12 cellular contexts compared by ENCODE assay signal in the genomic region with DNA sequence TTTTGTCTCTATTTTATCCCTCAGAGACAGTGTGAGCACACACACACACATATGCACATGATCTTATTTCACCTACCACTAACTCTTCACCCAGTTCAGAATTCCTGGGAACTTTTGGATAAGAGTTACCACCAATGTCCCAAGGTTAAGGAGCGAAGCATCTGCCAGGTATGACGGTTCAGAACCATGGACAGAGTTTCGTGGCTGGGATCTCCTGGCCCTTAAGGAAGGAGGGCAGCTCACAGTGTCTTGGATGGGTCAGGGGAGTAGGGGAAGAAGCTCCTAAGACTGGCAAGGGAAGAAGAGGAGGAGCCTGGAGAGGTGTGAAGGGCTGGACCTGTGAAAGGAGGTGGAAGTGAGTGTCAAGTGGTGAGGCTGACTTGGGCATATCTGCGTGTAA. TPM values are rescaled to one million over a fixed set of nuclear protein-coding genes. Genes with fewer than 3 reads are reported as not detected.
DNase-seq lines count a peak whose midpoint lies in the region; ATAC-seq and TF ChIP-seq lines count a peak whose summit lies in the region.
"Had no signal": no experiment of that assay in that cellular context is flagged by ENCODE, and none has a peak within 500 bp of the region (broad histone marks: within the 10 kb centered on the region; RNA-seq: fewer than 3 reads in every experiment).

No MANE protein-coding gene starts in this region.

- ATAC-seq in esophagus mucosa (peak; percentile 23), GM18870 (IDR thresholded peaks at IDR 0.05; ENCODE audit: unreplicated experiment) (no peak), GM18858 (IDR thresholded peaks at IDR 0.05; ENCODE audit: unreplicated experiment) (no peak)

- H3K9ac ChIP-seq in MM.1S (ENCODE audit: low read length): no peak overlapping the region

- H3K79me2 ChIP-seq in MM.1S (ENCODE audit: low read length): no peaks in the 10 kb centered on the region

- H2AFZ ChIP-seq in MM.1S (ENCODE audit: low read length): no peak overlapping the region

- H3K9me2 ChIP-seq in MM.1S (replicated peaks; ENCODE audit: insufficient read depth, low read length): no peaks in the 10 kb centered on the region

- no peaks in the 10 kb centered on the region for H3K36me3 ChIP-seq in SJCRH30
- no peaks in the 10 kb centered on the region for H3K36me3 ChIP-seq in MM.1S (replicated peaks; ENCODE audit: insufficient read depth, low read length)
- H3K36me3 ChIP-seq: colonic mucosa, tibial nerve had no signal

- peaks cover 8% of the 10 kb centered on the region for H3K27me3 Mint-ChIP-seq in activated CD4-positive, alpha-beta T cell treated with anti-CD3 and anti-CD28 coated beads, Interleukin-2, amount 10 ng/mL, durations not matched to agents 7 days and 5 days
- peaks cover 9% of the 10 kb centered on the region for H3K27me3 Mint-ChIP-seq in activated CD4-positive, alpha-beta T cell treated with anti-CD3 and anti-CD28 coated beads, Interleukin-2, amount 10 ng/mL, durations not matched to agents 24 days and 14 days

- H3K4me2 ChIP-seq in MM.1S (ENCODE audit: low read depth, low read length): no peak overlapping the region

- H3K4me3 ChIP-seq in SJCRH30 (no peak overlapping the region), MM.1S (ENCODE audit: low read length) (no peak overlapping the region)
- H3K4me3 ChIP-seq: colonic mucosa, tibial nerve had no signal

- H3K27ac ChIP-seq in SJCRH30: no peak overlapping the region
- H3K27ac ChIP-seq in MM.1S (ENCODE audit: low read length): no peak overlapping the region
- H3K27ac ChIP-seq: colonic mucosa, tibial nerve had no signal

- H3F3A ChIP-seq in MM.1S (ENCODE audit: insufficient read depth, low read length): no peaks in the 10 kb centered on the region

- H3K9me3 Mint-ChIP-seq in activated CD4-positive, alpha-beta T cell treated with anti-CD3 and anti-CD28 coated beads, Interleukin-2, amount 10 ng/mL, durations not matched to agents 7 days and 5 days: no peaks in the 10 kb centered on the region
- H3K9me3 Mint-ChIP-seq in activated CD4-positive, alpha-beta T cell treated with anti-CD3 and anti-CD28 coated beads, Interleukin-2, amount 10 ng/mL, durations not matched to agents 24 days and 14 days: no peaks in the 10 kb centered on the region
- H3K9me3 Mint-ChIP-seq: activated naive CD8-positive, alpha-beta T cell treated with anti-CD3 and anti-CD28 coated beads for 36 hours had no signal

- TF ChIP-seq CTCF in MM.1S (IDR thresholded peaks at IDR 0.05; ENCODE audit: low read length): no peak

- POLR2A ChIA-PET in activated CD4-positive, alpha-beta T cell treated with anti-CD3 and anti-CD28 coated beads, Interleukin-2, amount 10 ng/mL, durations not matched to agents 7 days and 5 days (lab: Charles Lee): no interaction called here

- H3K9me3 ChIP-seq in SJCRH30 (replicated peaks) (no peaks in the 10 kb centered on the region), MM.1S (replicated peaks; ENCODE audit: insufficient read depth, low read length) (no peaks in the 10 kb centered on the region)
- H3K9me3 ChIP-seq: colonic mucosa, tibial nerve had no signal

- intact Hi-C loops in activated CD4-positive, alpha-beta T cell treated with anti-CD3 and anti-CD28 coated beads, Interleukin-2, amount 10 ng/mL, durations not matched to agents 24 days and 14 days (cut with micrococcal nuclease): no loop called here

- CTCF ChIA-PET in activated CD4-positive, alpha-beta T cell treated with anti-CD3 and anti-CD28 coated beads, Interleukin-2, amount 10 ng/mL, durations not matched to agents 7 days and 5 days (lab: Charles Lee): interaction anchor here (1.3 kb wide), 1 partner anchor 9 kb away, joined by 3 read pairs; no protein-coding TSS in a partner anchor

- no peak overlapping the region for H3K4me3 Mint-ChIP-seq in activated CD4-positive, alpha-beta T cell treated with anti-CD3 and anti-CD28 coated beads, Interleukin-2, amount 10 ng/mL, durations not matched to agents 7 days and 5 days
- no peak overlapping the region for H3K4me3 Mint-ChIP-seq in activated CD4-positive, alpha-beta T cell treated with anti-CD3 and anti-CD28 coated beads, Interleukin-2, amount 10 ng/mL, durations not matched to agents 24 days and 14 days
- H3K4me3 Mint-ChIP-seq: activated naive CD8-positive, alpha-beta T cell treated with anti-CD3 and anti-CD28 coated beads for 36 hours had no signal

- no peaks in the 10 kb centered on the region for H3K4me1 Mint-ChIP-seq in activated CD4-positive, alpha-beta T cell treated with anti-CD3 and anti-CD28 coated beads, Interleukin-2, amount 10 ng/mL, durations not matched to agents 7 days and 5 days
- no peaks in the 10 kb centered on the region for H3K4me1 Mint-ChIP-seq in activated CD4-positive, alpha-beta T cell treated with anti-CD3 and anti-CD28 coated beads, Interleukin-2, amount 10 ng/mL, durations not matched to agents 24 days and 14 days
- H3K4me1 Mint-ChIP-seq: activated naive CD8-positive, alpha-beta T cell treated with anti-CD3 and anti-CD28 coated beads for 36 hours had no signal

- H3K27ac Mint-ChIP-seq in activated CD4-positive, alpha-beta T cell treated with anti-CD3 and anti-CD28 coated beads, Interleukin-2, amount 10 ng/mL, durations not matched to agents 7 days and 5 days: no peak overlapping the region
- H3K27ac Mint-ChIP-seq in activated CD4-positive, alpha-beta T cell treated with anti-CD3 and anti-CD28 coated beads, Interleukin-2, amount 10 ng/mL, durations not matched to agents 24 days and 14 days: no peak overlapping the region
- H3K27ac Mint-ChIP-seq: activated naive CD8-positive, alpha-beta T cell treated with anti-CD3 and anti-CD28 coated beads for 36 hours had no signal

- no peaks in the 10 kb centered on the region for H4K20me1 ChIP-seq in MM.1S (ENCODE audit: insufficient read depth, low read length)

- DNase-seq in activated CD4-positive, alpha-beta T cell treated with anti-CD3 and anti-CD28 coated beads, Interleukin-2, amount 10 ng/mL, durations not matched to agents 7 days and 5 days: peak; percentile 18
- no peak for DNase-seq in activated CD4-positive, alpha-beta T cell treated with anti-CD3 and anti-CD28 coated beads, Interleukin-2, amount 10 ng/mL, durations not matched to agents 24 days and 14 days
- peak; percentile 17 to 56 for DNase-seq in SJCRH30
- DNase-seq in renal cortical epithelial cell (ENCODE audit: low read depth): peak; percentile 11
- DNase-seq in MM.1S: no peak
- DNase-seq: activated CD8-positive, alpha-beta memory T cell treated with anti-CD3 and anti-CD28 coated beads, Interleukin-2, amount 50 U/mL, for 48 hours; activated naive CD8-positive, alpha-beta T cell treated with anti-CD3 and anti-CD28 coated beads for 36 hours; colonic mucosa had no signal

- no peaks in the 10 kb centered on the region for H3K4me1 ChIP-seq in SJCRH30
- H3K4me1 ChIP-seq in MM.1S (ENCODE audit: low read length): no peaks in the 10 kb centered on the region
- H3K4me1 ChIP-seq: colonic mucosa, tibial nerve had no signal

- H3K27me3 ChIP-seq in SJCRH30 (peaks cover 8% of the 10 kb centered on the region; the same call in 1 of the 2 replicates), MM.1S (replicated peaks; ENCODE audit: insufficient read depth, low read length) (0 out of 2 replicates have a peak, but pooled peaks cover 10% of the 10 kb centered on the region)

- no peaks in the 10 kb centered on the region for H3K36me3 Mint-ChIP-seq in activated CD4-positive, alpha-beta T cell treated with anti-CD3 and anti-CD28 coated beads, Interleukin-2, amount 10 ng/mL, durations not matched to agents 7 days and 5 days (ENCODE audit: low read depth)
- no peaks in the 10 kb centered on the region for H3K36me3 Mint-ChIP-seq in activated CD4-positive, alpha-beta T cell treated with anti-CD3 and anti-CD28 coated beads, Interleukin-2, amount 10 ng/mL, durations not matched to agents 24 days and 14 days (ENCODE audit: low read depth)
- H3K36me3 Mint-ChIP-seq: activated naive CD8-positive, alpha-beta T cell treated with anti-CD3 and anti-CD28 coated beads for 36 hours had no signal

RNA-seq across cellular contexts. Expression of a gene that starts 23.0 kb away (rescaled TPM):
- not detected for total RNA-seq in activated CD4-positive, alpha-beta T cell treated with anti-CD3 and anti-CD28 coated beads, Interleukin-2, amount 10 ng/mL, durations not matched to agents 7 days and 5 days
- not detected in 2 replicates for total RNA-seq in activated CD4-positive, alpha-beta T cell treated with anti-CD3 and anti-CD28 coated beads, Interleukin-2, amount 10 ng/mL, durations not matched to agents 24 days and 14 days
- not detected in 2 replicates for total RNA-seq in SJCRH30 (2014; rRNA removed; shearing (Covaris generic))
- total RNA-seq in esophagus mucosa (not detected), renal cortical epithelial cell (not detected in 2 replicates)

Comparison
In these comparisons a context has a peak if more than half of its experiments do, and no peak if none do; other contexts are left out.
1. DNase-seq: peak in activated CD4-positive, alpha-beta T cell treated with anti-CD3 and anti-CD28 coated beads, Interleukin-2, amount 10 ng/mL, durations not matched to agents 7 days and 5 days (single experiment), SJCRH30 (2 of 2) and renal cortical epithelial cell (single experiment); none in activated CD4-positive, alpha-beta T cell treated with anti-CD3 and anti-CD28 coated beads, Interleukin-2, amount 10 ng/mL, durations not matched to agents 24 days and 14 days (single experiment) and MM.1S (single experiment).